Comparison of ENCODE assay signal across 15 cellular contexts in genomic region chr7:12594122-12594897, GRCh38. TPM values are rescaled to one million over a fixed set of nuclear protein-coding genes. Genes with fewer than 3 reads are reported as not detected.
"Had no signal": no experiment of that assay in that cellular context is flagged by ENCODE, and none has a peak within 500 bp of the region (broad histone marks: within the 10 kb centered on the region; RNA-seq: fewer than 3 reads in every experiment).

No MANE protein-coding gene starts in this region.

- H3K4me1 ChIP-seq: heart left ventricle, thyroid gland, uterus had no signal

- FAIRE-seq: frontal cortex, TTC549 had no signal

- ATAC-seq: heart left ventricle, T-helper 17 cell had no signal

- H3K36me3 ChIP-seq: brain microvascular endothelial cell, heart left ventricle, thyroid gland, uterus had no signal

- H3K27me3 ChIP-seq: brain microvascular endothelial cell, heart left ventricle, thyroid gland, uterus had no signal

- DNase-seq: activated CD4-positive, alpha-beta T cell treated with anti-CD3 and anti-CD28 coated beads, Interleukin-2, amount 10 ng/mL, durations not matched to agents 24 days and 14 days; activated CD4-positive, CD25-positive, alpha-beta regulatory T cell; activated naive CD8-positive, alpha-beta T cell treated with anti-CD3 and anti-CD28 coated beads, Interleukin-2, amount 10 ng/mL, durations not matched to agents 7 days and 5 days; anterior cingulate cortex; brain microvascular endothelial cell; dermis blood vessel endothelial cell; heart left ventricle; immature natural killer cell; stimulated activated CD4-positive, alpha-beta T cell treated with anti-CD3 and anti-CD28 coated beads, Interleukin-1b, Interleukin-23, amount 100 ng/mL, for 48 hours; T-helper 17 cell; thyroid gland; uterus had no signal

- H3K4me3 ChIP-seq: heart left ventricle, thyroid gland, uterus had no signal

- H3K27ac ChIP-seq: brain microvascular endothelial cell, epithelial cell of prostate, heart left ventricle, thyroid gland, uterus had no signal

- H3K9me3 ChIP-seq: heart left ventricle, thyroid gland, uterus had no signal

RNA-seq across cellular contexts. Expression of gene SCIN, which starts 23.8 kb away (rescaled TPM):
- total RNA-seq: activated CD4-positive, alpha-beta T cell treated with anti-CD3 and anti-CD28 coated beads, Interleukin-2, amount 10 ng/mL, durations not matched to agents 24 days and 14 days had no signal
- polyA plus RNA-seq: immature natural killer cell had no signal
